ENCODE assay signal across 7 cellular contexts in genomic region chr6:5996701-5997419, GRCh38. TPM values are rescaled to one million over a fixed set of nuclear protein-coding genes. Genes with fewer than 3 reads are reported as not detected.
DNase-seq lines count a peak whose midpoint lies in the region; ATAC-seq, FAIRE-seq and TF ChIP-seq lines count a peak whose summit lies in the region.

No MANE protein-coding gene starts in this region.

- in situ Hi-C loops in GM12878 (cut with MboI) = no loop called here

- H3K4me1 ChIP-seq in GM12878 (ENCODE audit: control insufficient read depth, insufficient read depth, low read length) = no peaks in the 10 kb centered on the region; the same call in 1 of the 2 replicates

- H3K27ac ChIP-seq in GM12878 (ENCODE audit: control insufficient read depth, insufficient read depth) (no peak overlapping the region), layer of hippocampus (ENCODE audit: low read depth, low read length) (peak overlapping the region; percentile 22)

- H3K9me3 ChIP-seq in GM12878 (replicated peaks; ENCODE audit: control insufficient read depth, insufficient read depth, low read length) = peaks cover 15% of the 10 kb centered on the region; the same call in 2 of the 3 replicates

- no peak for TF ChIP-seq POLR2A in GM12878 (IDR thresholded peaks at IDR 0.05; ENCODE audit: low read depth, low read length)

- DNase-seq in NCI-H2029 (lab: John Stamatoyannopoulos, UW) (peak; percentile 36), GM12878 (ENCODE audit: low read depth, low spot score) (no peak), superior temporal gyrus (ENCODE audit: extremely low spot score) (peak; percentile 32), NCI-H446 (lab: John Stamatoyannopoulos, UW) (no peak)
- DNase-seq in stimulated activated CD4-positive, alpha-beta T cell treated with anti-CD3 and anti-CD28 coated beads, Interleukin-1b, Interleukin-23, amount 100 ng/mL, for 48 hours = no peak

- no peak for TF ChIP-seq CTCF in GM12878 (IDR thresholded peaks at IDR 0.05 in 2 of 3, conservative IDR thresholded peaks at IDR 0.05 in 1 of 3; ENCODE audit: control insufficient read depth in 2 of 3, extremely low read depth in 1 of 3, insufficient read depth in 1 of 3, low read depth in 3 of 3, low read length in 3 of 3)

- peak overlapping the region; percentile 80 for H2AFZ ChIP-seq in GM12878 (ENCODE audit: control insufficient read depth, low read depth, low read length)

- peak overlapping the region; percentile 99 for H3K4me2 ChIP-seq in GM12878 (ENCODE audit: control insufficient read depth, insufficient read depth)

- RAD21 ChIA-PET in GM12878 (lab: Charles Lee; ENCODE audit: unreplicated experiment) = interaction anchor here (1.4 kb wide), 1 partner anchor 11 kb away, joined by 3 read pairs; no protein-coding TSS in a partner anchor

- TF ChIP-seq EP300 in GM12878 (IDR thresholded peaks at IDR 0.05; ENCODE audit: borderline replicate concordance in 1 of 2, control insufficient read depth in 1 of 2, low read depth in 2 of 2, low read length in 2 of 2) = no peak

- intact Hi-C loops in GM12878 (cut with micrococcal nuclease; ENCODE audit: unreplicated experiment) = no loop called here

- H4K20me1 ChIP-seq in GM12878 (ENCODE audit: control insufficient read depth, insufficient read depth) = no peaks in the 10 kb centered on the region

- H3K9ac ChIP-seq in GM12878 (ENCODE audit: control insufficient read depth, insufficient read depth, low read length) = peak overlapping the region; percentile 4; the same call in 1 of the 2 replicates

- peak; percentile 54 for ATAC-seq in GM12878

- POLR2A ChIA-PET in GM12878 (lab: Charles Lee) = interaction anchor here (1.0 kb wide), 1 partner anchor 11 kb away, joined by 4 read pairs; no protein-coding TSS in a partner anchor

- H3K36me3 ChIP-seq in GM12878 (ENCODE audit: control insufficient read depth in 2 of 2, insufficient read depth in 2 of 2, low read length in 1 of 2) = no peaks in the 10 kb centered on the region

- BruUV-seq in GM12878 (replicated peaks; lab: Mats Ljungman, UMichigan) = no TSS peak

- no peak for TF ChIP-seq RAD21 in GM12878 (IDR thresholded peaks at IDR 0.05; ENCODE audit: insufficient read depth, low read depth, low read length)

- H3K27me3 ChIP-seq in GM12878 (replicated peaks in 1 of 2; ENCODE audit: control insufficient read depth in 2 of 2, insufficient read depth in 2 of 2, low read length in 1 of 2) = peaks cover 22 to 51% of the 10 kb centered on the region in 2 experiments
- H3K27me3 ChIP-seq in layer of hippocampus (ENCODE audit: control insufficient read depth, insufficient read depth, low read length) = peaks cover 36% of the 10 kb centered on the region

- CTCF ChIA-PET in GM12878 (lab: Yijun Ruan, JAX) = interaction anchor here (1.1 to 2.2 kb wide), 3 partner anchors 10 to 526 kb away, joined by 3 to 7 read pairs (median 6); partner anchors contain the start of gene NRN1

- no peaks in the 10 kb centered on the region for H3K79me2 ChIP-seq in GM12878 (ENCODE audit: control insufficient read depth, insufficient read depth, low read length)

- H3K4me3 ChIP-seq in GM08714 (ENCODE audit: low read length) = peak overlapping the region; percentile 73
- H3K4me3 ChIP-seq in GM12878 = peak overlapping the region; percentile 91

- WGBS in GM12878 (ENCODE audit: insufficient coverage, insufficient replicate concordance, low lambda C conversion rate, missing lambda C conversion rate) = under 1% methylated on average over 35 of the region's 48 CpGs

- no peak for FAIRE-seq in GM12878 (lab: Jason Lieb, UNC)

- SMC1A ChIA-PET in GM12878 (lab: Charles Lee; ENCODE audit: uncharacterized antibody, unreplicated experiment) = interaction anchor here (1.6 kb wide), 1 partner anchor 9 kb away, joined by 4 read pairs; no protein-coding TSS in a partner anchor

TF ChIP-seq in GM12878, 131 proteins besides CTCF, POLR2A, EP300 and RAD21:
- TF ChIP-seq TCF12 (IDR thresholded peaks at IDR 0.05; ENCODE audit: low read depth, low read length) = no peak
- peak; percentile 57; the same call in 1 of the 2 replicates for TF ChIP-seq BMI1 (IDR thresholded peaks at IDR 0.05; ENCODE audit: borderline replicate concordance)
- TF ChIP-seq BHLHE40 (IDR thresholded peaks at IDR 0.05; ENCODE audit: borderline replicate concordance in 1 of 2, low read depth in 2 of 2, low read length in 1 of 2) = peak in 1 of 2 experiments; percentile 18; a peak in 1 of 4 replicates

RNA-seq across cellular contexts. Expression of gene NRN1, which starts 9.9 kb away (rescaled TPM):
- 2.2 and 3.2 TPM in 2 replicates for total RNA-seq in GM12878 (2013; cell fraction: nucleolus; rRNA removed)
- total RNA-seq in GM12878 (2014; rRNA removed) (0.11 and 0.17 TPM in 2 replicates), GM12878 (2014; rRNA removed; fragmentation: Illumina TruSeq; extraction: Trizol) (0.13 and 0.18 TPM in 2 replicates), GM12878 (2021) (0.13 and 0.37 TPM in 2 replicates)
- 1.2 TPM for polyA plus RNA-seq in GM12878 (2011; ENCODE audit: low read depth)
- polyA plus RNA-seq in GM12878 (2011; rRNA removed) (22.6 and 25.9 TPM in 2 replicates), GM12878 (2014; fragmentation: Illumina TruSeq; extraction: Trizol) (0.25 TPM in 1 of 2 replicates, not detected in the other), GM12878 (2014; fragmentation: Nextera tagmentation; extraction: Ambion mirVana) (under 1 TPM; 0.15 to 0.23 TPM), GM12878 (2014; rRNA removed) (0.16 and 0.26 TPM in 2 replicates), GM12878 (2016; fragmentation: Nextera tagmentation; extraction: Ambion mirVana) (under 1 TPM in 1 of 2 experiments, not detected in 1; 0.24 TPM)
- polyA plus RNA-seq in GM12878 (2011; cell fraction: cytosol; rRNA removed) = 16.2 TPM in 2 replicates
- 9.7 and 9.8 TPM in 2 replicates for polyA plus RNA-seq in GM12878 (2011; cell fraction: nucleus; rRNA removed)
- 3.3 and 5.1 TPM in 2 replicates for polyA plus RNA-seq in GM12878 (2012)
- 9.9 and 10.5 TPM in 2 replicates for polyA minus RNA-seq in GM12878 (2011; rRNA and poly(A)+ RNA removed)
- polyA minus RNA-seq in GM12878 (2011; cell fraction: cytosol; rRNA and poly(A)+ RNA removed) = 4.3 and 4.7 TPM in 2 replicates
- polyA minus RNA-seq in GM12878 (2011; cell fraction: nucleus; rRNA and poly(A)+ RNA removed) = 1.2 and 1.5 TPM in 2 replicates

Comparison
In these comparisons a context has a peak if more than half of its experiments do, and no peak if none do; other contexts are left out.
1. DNase-seq: peak in NCI-H2029 (single experiment) and superior temporal gyrus (single experiment); none in GM12878 (single experiment), NCI-H446 (0 of 2) and stimulated activated CD4-positive, alpha-beta T cell treated with anti-CD3 and anti-CD28 coated beads, Interleukin-1b, Interleukin-23, amount 100 ng/mL, for 48 hours (single experiment).